ENCODE assay signal across 8 cellular contexts in the genomic region with DNA sequence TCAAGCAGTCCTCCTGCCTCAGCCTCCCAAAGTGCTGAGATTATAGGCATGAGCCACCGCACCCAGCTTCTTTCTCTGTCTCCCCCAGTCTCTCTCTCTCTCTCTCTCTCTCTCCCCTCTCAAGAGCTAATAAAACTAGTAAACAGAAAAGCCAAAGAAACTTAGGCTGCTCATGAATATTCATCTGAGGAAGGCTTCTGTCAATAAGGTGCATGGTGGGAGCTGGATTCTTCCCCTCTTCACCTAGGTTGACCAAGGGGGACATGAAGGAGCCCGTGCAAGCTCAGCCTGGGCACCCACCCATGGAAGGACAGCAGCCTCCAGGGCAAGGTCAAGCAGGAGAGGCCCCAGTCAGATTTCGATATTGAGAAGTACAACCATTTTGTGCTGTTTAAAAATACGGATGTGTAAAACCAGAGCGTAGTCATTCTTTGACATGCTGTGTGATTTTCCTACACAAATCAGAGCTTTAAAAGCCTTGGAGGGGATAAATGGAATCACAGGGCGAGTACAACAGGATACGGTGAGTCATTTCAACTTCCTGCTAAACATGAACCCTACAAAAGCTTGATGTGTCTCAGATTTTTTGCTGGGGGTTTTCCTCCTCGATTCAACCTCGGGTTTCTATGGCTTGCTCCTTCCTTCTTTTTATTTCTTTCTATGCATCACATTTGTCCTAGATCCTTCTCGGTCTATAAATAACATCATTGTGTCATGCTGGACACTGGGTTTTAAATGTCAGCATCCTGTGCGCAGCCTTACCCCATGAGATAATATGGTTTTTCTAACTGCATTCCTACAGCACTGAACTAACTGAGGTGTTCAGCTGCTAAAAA.
DNase-seq lines count a peak whose midpoint lies in the region; ATAC-seq lines count a peak whose summit lies in the region.

No MANE protein-coding gene starts in this region.

- H3K9me3 ChIP-seq in SJSA1 (replicated peaks): no peaks in the 10 kb centered on the region

- ATAC-seq in HG02885 (IDR thresholded peaks at IDR 0.05; ENCODE audit: poor library complexity, unreplicated experiment): peak; percentile 57
- ATAC-seq in effector memory CD8-positive, alpha-beta T cell (replicated peaks): peak; percentile 91

- peak overlapping the region; percentile 7 for H3K4me3 Mint-ChIP-seq in activated naive CD4-positive, alpha-beta T cell treated with anti-CD3 and anti-CD28 coated beads for 36 hours
- H3K4me3 Mint-ChIP-seq in effector memory CD8-positive, alpha-beta T cell: peak overlapping the region; percentile 59 to 64

- peak overlapping the region; percentile 84 for H3K27ac Mint-ChIP-seq in activated naive CD4-positive, alpha-beta T cell treated with anti-CD3 and anti-CD28 coated beads for 36 hours
- peak overlapping the region; percentile 41 to 70 for H3K27ac Mint-ChIP-seq in effector memory CD8-positive, alpha-beta T cell

- DNase-seq in activated naive CD4-positive, alpha-beta T cell treated with anti-CD3 and anti-CD28 coated beads for 36 hours: peak; percentile 64
- no peak for DNase-seq in activated naive CD4-positive, alpha-beta T cell treated with anti-CD3 and anti-CD28 coated beads, Interleukin-2, amount 50 U/mL, for 16 hours
- peak; percentile 50 to 69 for DNase-seq in SJSA1 (ENCODE audit: low read depth in 1 of 2, low spot score in 2 of 2)
- DNase-seq in effector memory CD8-positive, alpha-beta T cell: no peak
- DNase-seq in non-pigmented ciliary epithelial cell (ENCODE audit: low read depth): peak; percentile 79
- DNase-seq in Ammon's horn (ENCODE audit: low spot score): no peak
- no peak for DNase-seq in activated CD4-positive, CD25-positive, alpha-beta regulatory T cell treated with anti-CD3 and anti-CD28 coated beads, Interleukin-2, amount 50 U/mL, for 72 hours

- CTCF ChIA-PET in activated naive CD4-positive, alpha-beta T cell treated with anti-CD3 and anti-CD28 coated beads for 36 hours (lab: Charles Lee): interaction anchor here (0.6 to 1.2 kb wide), 6 partner anchors 95 to 425 kb away, joined by 3 read pairs; no protein-coding TSS in a partner anchor

- H3K4me1 Mint-ChIP-seq in activated naive CD4-positive, alpha-beta T cell treated with anti-CD3 and anti-CD28 coated beads for 36 hours (ENCODE audit: low read depth): peaks cover 68% of the 10 kb centered on the region
- peaks cover 18 to 24% of the 10 kb centered on the region in 2 donors for H3K4me1 Mint-ChIP-seq in effector memory CD8-positive, alpha-beta T cell (ENCODE audit: low read depth in 2 of 2)

- H3K4me3 ChIP-seq in SJSA1: no peak overlapping the region

- H3K27me3 ChIP-seq in SJSA1 (replicated peaks): no peaks in the 10 kb centered on the region

- peaks cover 20% of the 10 kb centered on the region for H3K4me1 ChIP-seq in SJSA1 (replicated peaks)

- no peaks in the 10 kb centered on the region for H3K36me3 ChIP-seq in SJSA1

- no peaks in the 10 kb centered on the region for H3K36me3 Mint-ChIP-seq in activated naive CD4-positive, alpha-beta T cell treated with anti-CD3 and anti-CD28 coated beads for 36 hours (ENCODE audit: low read depth)
- H3K36me3 Mint-ChIP-seq in effector memory CD8-positive, alpha-beta T cell (ENCODE audit: insufficient read depth): peaks cover 8% of the 10 kb centered on the region

- no peaks in the 10 kb centered on the region for H3K27me3 Mint-ChIP-seq in activated naive CD4-positive, alpha-beta T cell treated with anti-CD3 and anti-CD28 coated beads for 36 hours (ENCODE audit: low read depth)
- no peaks in the 10 kb centered on the region for H3K27me3 Mint-ChIP-seq in effector memory CD8-positive, alpha-beta T cell

- H3K27ac ChIP-seq in SJSA1: peak overlapping the region; percentile 72

- H3K9me3 Mint-ChIP-seq in activated naive CD4-positive, alpha-beta T cell treated with anti-CD3 and anti-CD28 coated beads for 36 hours: no peaks in the 10 kb centered on the region
- H3K9me3 Mint-ChIP-seq in effector memory CD8-positive, alpha-beta T cell: no peaks in the 10 kb centered on the region

- intact Hi-C loops in activated naive CD4-positive, alpha-beta T cell treated with anti-CD3 and anti-CD28 coated beads for 36 hours (cut with micrococcal nuclease): loop anchor here (1.0 to 10.0 kb wide), 17 partner anchors 19 to 1780 kb away; partner anchors contain the start of gene CD83

Comparison
In these comparisons a context has a peak if more than half of its experiments do, and no peak if none do; other contexts are left out.
1. DNase-seq: peak in activated naive CD4-positive, alpha-beta T cell treated with anti-CD3 and anti-CD28 coated beads for 36 hours (single experiment), SJSA1 (2 of 2) and non-pigmented ciliary epithelial cell (single experiment); none in activated naive CD4-positive, alpha-beta T cell treated with anti-CD3 and anti-CD28 coated beads, Interleukin-2, amount 50 U/mL, for 16 hours (single experiment), effector memory CD8-positive, alpha-beta T cell (0 of 3), Ammon's horn (single experiment) and activated CD4-positive, CD25-positive, alpha-beta regulatory T cell treated with anti-CD3 and anti-CD28 coated beads, Interleukin-2, amount 50 U/mL, for 72 hours (single experiment).